ENCODE assay signal across 10 cellular contexts in genomic region chr16:29826342-29826695, GRCh38. TPM values are rescaled to one million over a fixed set of nuclear protein-coding genes. Genes with fewer than 3 reads are reported as not detected.
DNase-seq lines count a peak whose midpoint lies in the region; ATAC-seq, FAIRE-seq and TF ChIP-seq lines count a peak whose summit lies in the region.
"Had no signal": no experiment of that assay in that cellular context is flagged by ENCODE, and none has a peak within 500 bp of the region (broad histone marks: within the 10 kb centered on the region; RNA-seq: fewer than 3 reads in every experiment).

No MANE protein-coding gene starts in this region.

- no peak overlapping the region for H3K14ac ChIP-seq in H1 (ENCODE audit: insufficient read length)

- no peak overlapping the region for H2BK20ac ChIP-seq in H1 (ENCODE audit: low read length)

- CTCF ChIA-PET in Caco-2 (lab: Charles Lee) = interaction anchor here (1.0 to 1.5 kb wide), 2 partner anchors 17 to 23 kb away, joined by 3 to 7 read pairs; no protein-coding TSS in a partner anchor
- CTCF ChIA-PET in H1 (lab: Charles Lee; ENCODE audit: partially characterized antibody) = interaction anchor here (0.8 to 17.5 kb wide), 8 partner anchors 8 to 229 kb away, joined by 3 to 212 read pairs (median 4); partner anchors contain the start of gene PAGR1

- H2BK12ac ChIP-seq in H1 (ENCODE audit: low read depth, low read length) = peak overlapping the region; percentile 63; the same call in 1 of the 2 replicates

- POLR2A ChIA-PET in Caco-2 (lab: Charles Lee) (no interaction called here), H1 (lab: Charles Lee; ENCODE audit: partially characterized antibody) (interaction anchor here (0.8 to 16.6 kb wide), 14 partner anchors 8 to 239 kb away, joined by 3 to 167 read pairs (median 4); partner anchors contain the start of genes ALDOA, PAGR1 and SEZ6L2)

- H3K36me3 Mint-ChIP-seq in Caco-2 (ENCODE audit: insufficient read depth, unreplicated experiment) = peaks cover 22% of the 10 kb centered on the region

- no peak for DNase-seq in Caco-2
- no peak for DNase-seq in SJSA1 (ENCODE audit: low read depth in 1 of 2, low spot score in 2 of 2)
- DNase-seq in H1 (ENCODE audit: low read depth in 1 of 2, low spot score in 2 of 2) = no peak
- peak; percentile 77 for DNase-seq in small intestine
- DNase-seq in foreskin fibroblast = no peak
- no peak for DNase-seq in putamen (ENCODE audit: low spot score)
- no peak for DNase-seq in NCI-H128 (lab: John Stamatoyannopoulos, UW; ENCODE audit: unreplicated experiment)
- DNase-seq: kidney had no signal

- H3K56ac ChIP-seq in H1 (replicated peaks; ENCODE audit: insufficient read length, low read depth, low read length) = no peak overlapping the region

- no TSS peak for BruUV-seq in Caco-2 (replicated peaks; lab: Mats Ljungman, UMichigan)

- no peak for TF ChIP-seq EP300 in H1 (IDR thresholded peaks at IDR 0.05; ENCODE audit: borderline replicate concordance in 1 of 2, low read depth in 2 of 2, low read length in 2 of 2)

- peaks cover 27% of the 10 kb centered on the region for H3K4me1 Mint-ChIP-seq in Caco-2 (ENCODE audit: low read depth, unreplicated experiment)

- H3K36me3 ChIP-seq in Caco-2 (ENCODE audit: control insufficient read depth, insufficient read depth, low read length) (no peaks in the 10 kb centered on the region), SJSA1 (peaks cover 6% of the 10 kb centered on the region; the same call in 1 of the 2 replicates), H1 (ENCODE audit: control insufficient read depth in 2 of 4, insufficient read depth in 4 of 4, low read length in 3 of 4) (no peaks in the 10 kb centered on the region; a peak in 1 of 8 replicates), small intestine (ENCODE audit: control insufficient read depth in 2 of 2, insufficient read depth in 2 of 2, low read length in 2 of 2) (no peaks in the 10 kb centered on the region)

- H3K23me2 ChIP-seq in H1 (ENCODE audit: low read depth, low read length) = no peaks in the 10 kb centered on the region; the same call in 1 of the 2 replicates

- H2BK5ac ChIP-seq in H1 (ENCODE audit: low read depth, low read length) = no peak overlapping the region

- H3K4ac ChIP-seq in H1 (replicated peaks; ENCODE audit: insufficient read length, low read depth, low read length) = no peak overlapping the region

- H3K4me3 ChIP-seq in Caco-2 (ENCODE audit: low read depth, low read length) (no peak overlapping the region), SJSA1 (no peak overlapping the region), H1 (ENCODE audit: extremely low read depth in 1 of 4, insufficient read depth in 2 of 4, low read depth in 3 of 4, low read length in 4 of 4) (no peak overlapping the region), small intestine (ENCODE audit: low read depth in 1 of 2, low read length in 2 of 2) (no peak overlapping the region), foreskin fibroblast (ENCODE audit: low read depth in 1 of 2, low read length in 2 of 2) (no peak overlapping the region)

- H3K4me1 ChIP-seq in Caco-2 = peaks cover 54% of the 10 kb centered on the region
- peaks cover 49% of the 10 kb centered on the region for H3K4me1 ChIP-seq in SJSA1 (replicated peaks)
- peaks cover 0 to 8% (median 3%) of the 10 kb centered on the region in 4 experiments; a peak in 5 of 7 replicates for H3K4me1 ChIP-seq in H1 (replicated peaks in 1 of 4; ENCODE audit: control insufficient read depth in 3 of 4, insufficient read depth in 4 of 4, low read length in 3 of 4)
- H3K4me1 ChIP-seq in small intestine (ENCODE audit: control insufficient read depth in 2 of 2, insufficient read depth in 1 of 2, low read depth in 1 of 2, low read length in 1 of 2) = peaks cover 15 to 22% of the 10 kb centered on the region in 2 donors

- peak overlapping the region; percentile 2; the same call in 1 of the 2 replicates for H2AK5ac ChIP-seq in H1 (ENCODE audit: low read depth, low read length)

- TF ChIP-seq CTCF in Caco-2 (IDR thresholded peaks at IDR 0.05; ENCODE audit: insufficient read depth in 1 of 2, low read depth in 1 of 2, low read length in 1 of 2, severe bottlenecking in 1 of 2, unreplicated experiment in 1 of 2) (no peak), H1 (IDR thresholded peaks at IDR 0.05; ENCODE audit: control extremely low read depth in 1 of 3, insufficient read depth in 1 of 3, low read depth in 1 of 3, low read length in 3 of 3) (no peak), foreskin fibroblast (IDR thresholded peaks at IDR 0.05; ENCODE audit: low read depth, low read length) (no peak)

- no peak overlapping the region for H4K91ac ChIP-seq in H1 (replicated peaks; ENCODE audit: insufficient read length, low read length)

- TF ChIP-seq RAD21 in H1 (IDR thresholded peaks at IDR 0.05 in 1 of 2, conservative IDR thresholded peaks at IDR 0.05 in 1 of 2; ENCODE audit: low read depth in 2 of 2, low read length in 2 of 2) = no peak

- peak overlapping the region; percentile 83 for H3K27ac Mint-ChIP-seq in Caco-2 (ENCODE audit: unreplicated experiment)

- no peak overlapping the region for H4K5ac ChIP-seq in H1 (ENCODE audit: insufficient read length, low read depth, low read length)

- 96% methylated on average over 5 of the region's 8 CpGs; no CpG with 5 or more reads in 1 of the 2 experiments for WGBS in H1 (ENCODE audit: extremely low coverage in 1 of 2, insufficient coverage in 1 of 2, insufficient read length in 1 of 2, insufficient replicate concordance in 2 of 2, low coverage in 1 of 2, low lambda C conversion rate in 2 of 2, missing lambda C conversion rate in 1 of 2), 2 experiments
- 41 to 65% (median 61%) methylated on average over 4 to 6 of the region's 8 CpGs for WGBS in small intestine, 3 donors

- intact Hi-C loops in Caco-2 (cut with micrococcal nuclease; ENCODE audit: unreplicated experiment) = no loop called here

- H2BK15ac ChIP-seq in H1 (ENCODE audit: low read length) = peak overlapping the region; percentile 72; the same call in 1 of the 2 replicates

- H3K79me1 ChIP-seq in H1 (ENCODE audit: low read depth, low read length) = no peaks in the 10 kb centered on the region; the same call in 1 of the 2 replicates

- H3K18ac ChIP-seq in H1 (ENCODE audit: extremely low read depth, low read length) = no peak overlapping the region

- no peak overlapping the region for H2AFZ ChIP-seq in H1 (ENCODE audit: low read length)

- no peak for ATAC-seq in HG03342 (IDR thresholded peaks at IDR 0.05; ENCODE audit: unreplicated experiment)

- no peak overlapping the region for H4K8ac ChIP-seq in H1 (ENCODE audit: extremely low read depth, insufficient read depth, low read length)

- H3K27ac ChIP-seq in SJSA1 (peak overlapping the region; percentile 57; the same call in 1 of the 2 replicates), H1 (ENCODE audit: low read depth, low read length) (no peak overlapping the region), small intestine (ENCODE audit: low read depth in 1 of 2, low read length in 1 of 2) (peak overlapping the region; percentile 88 to 90)

- no peak overlapping the region for H3K4me3 Mint-ChIP-seq in Caco-2 (ENCODE audit: unreplicated experiment)

- H4K20me1 ChIP-seq in H1 (replicated peaks in 1 of 2; ENCODE audit: control insufficient read depth in 1 of 2, insufficient read depth in 2 of 2, low read length in 2 of 2) = no peaks in the 10 kb centered on the region

- H3K27me3 Mint-ChIP-seq in Caco-2 (ENCODE audit: insufficient read depth, unreplicated experiment) = no peaks in the 10 kb centered on the region

- H3K4me2 ChIP-seq in H1 (ENCODE audit: insufficient read depth in 1 of 2, low read depth in 2 of 2, low read length in 2 of 2) = no peak overlapping the region

- H3K9me3 Mint-ChIP-seq in Caco-2 (ENCODE audit: unreplicated experiment) = no peaks in the 10 kb centered on the region

- H3K9ac ChIP-seq in H1 (replicated peaks in 1 of 4; ENCODE audit: extremely low read depth in 1 of 4, low read depth in 3 of 4, low read length in 3 of 4) = no peak overlapping the region

- H3K23ac ChIP-seq in H1 (ENCODE audit: insufficient read length) = no peak overlapping the region

- H3K27me3 ChIP-seq in Caco-2 (replicated peaks; ENCODE audit: control insufficient read depth, insufficient read depth, low read length) (no peaks in the 10 kb centered on the region), SJSA1 (replicated peaks) (no peaks in the 10 kb centered on the region), H1 (replicated peaks in 1 of 4; ENCODE audit: control insufficient read depth in 3 of 4, extremely low read depth in 1 of 4, insufficient read depth in 3 of 4, low read length in 3 of 4) (0 out of 7 replicates have a peak, but pooled peaks cover 0 to 3% (median 0%) of the 10 kb centered on the region in 4 experiments), small intestine (ENCODE audit: control insufficient read depth in 2 of 2, insufficient read depth in 2 of 2, low read length in 2 of 2) (no peaks in the 10 kb centered on the region)

- H3K9me3 ChIP-seq in Caco-2 = no peaks in the 10 kb centered on the region
- H3K9me3 ChIP-seq in SJSA1 (replicated peaks) = no peaks in the 10 kb centered on the region
- no peaks in the 10 kb centered on the region for H3K9me3 ChIP-seq in H1 (ENCODE audit: insufficient read depth in 2 of 2, low read depth in 1 of 2, low read length in 1 of 2)
- no peaks in the 10 kb centered on the region for H3K9me3 ChIP-seq in small intestine (ENCODE audit: control insufficient read depth, low read depth)

- FAIRE-seq in H1 (lab: Jason Lieb, UNC) (no peak), small intestine (lab: Jason Lieb, UNC) (no peak)
- FAIRE-seq: GM12891, kidney had no signal

- TF ChIP-seq POLR2A in H1 (IDR thresholded peaks at IDR 0.05; ENCODE audit: control extremely low read depth in 1 of 2, low read depth in 2 of 2, low read length in 2 of 2) = no peak

- H2BK120ac ChIP-seq in H1 (replicated peaks; ENCODE audit: low read depth, low read length) = no peak overlapping the region

- H3K79me2 ChIP-seq in H1 (ENCODE audit: control insufficient read depth in 1 of 2, insufficient read depth in 2 of 2, low read length in 2 of 2) = no peaks in the 10 kb centered on the region

RNA-seq across cellular contexts. Expression of gene MVP, which starts 6.1 kb away (rescaled TPM):
- total RNA-seq in Caco-2 (2022) = 62.9 and 72.5 TPM in 2 replicates
- 138 and 149 TPM in 2 replicates for total RNA-seq in SJSA1 (2014; rRNA removed; shearing (Covaris generic))
- 1.9 and 2.9 TPM in 2 replicates for total RNA-seq in H1 (2021; fragmentation: NEBNext Ultra II Directional; extraction: Animal tissue kit (Norgen Biotek cat#: 25700))
- polyA plus RNA-seq in H1 (2011; rRNA removed) (1.9 and 4.3 TPM in 2 replicates), small intestine (100 to 1,000 TPM; 256 to 558 (median 328) TPM)
- polyA plus RNA-seq in H1 (2011; cell fraction: cytosol; rRNA removed) = 4.8 TPM
- polyA plus RNA-seq in H1 (2011; cell fraction: nucleus; rRNA removed) = 18.5 TPM
- polyA plus RNA-seq in H1 (2012, experiment 1 of 2) = 2.4 to 5.6 TPM (median 3.9 TPM) in 4 replicates
- 1.9 TPM for polyA plus RNA-seq in H1 (2012, experiment 2 of 2)
- 1.4 TPM for polyA plus RNA-seq in H1 (2013, experiment 1 of 2)
- 1.6 TPM for polyA plus RNA-seq in H1 (2013, experiment 2 of 2)
- 6.9 and 15.2 TPM in 2 replicates for polyA minus RNA-seq in H1 (2011; rRNA and poly(A)+ RNA removed)
- 4.5 TPM for polyA minus RNA-seq in H1 (2011; cell fraction: cytosol; rRNA and poly(A)+ RNA removed)
- polyA minus RNA-seq in H1 (2011; cell fraction: nucleus; rRNA and poly(A)+ RNA removed) = 3.7 TPM

RNA-seq across cellular contexts. Expression of gene PAGR1, which starts 10.4 kb away (rescaled TPM):
- total RNA-seq in Caco-2 (2022) = 31.4 and 33.0 TPM in 2 replicates
- 39.3 and 66.0 TPM in 2 replicates for total RNA-seq in SJSA1 (2014; rRNA removed; shearing (Covaris generic))
- total RNA-seq in H1 (2021; fragmentation: NEBNext Ultra II Directional; extraction: Animal tissue kit (Norgen Biotek cat#: 25700)) = 56.4 and 56.6 TPM in 2 replicates
- polyA plus RNA-seq in H1 (2011; rRNA removed) = 35.4 and 53.5 TPM in 2 replicates
- polyA plus RNA-seq in H1 (2011; cell fraction: cytosol; rRNA removed) = 61.5 TPM
- polyA plus RNA-seq in H1 (2011; cell fraction: nucleus; rRNA removed) = 143 TPM
- 53.2 to 67.0 TPM (median 62.3 TPM) in 4 replicates for polyA plus RNA-seq in H1 (2012, experiment 1 of 2)
- 60.2 TPM for polyA plus RNA-seq in H1 (2012, experiment 2 of 2)
- polyA plus RNA-seq in H1 (2013, experiment 1 of 2) = 43.2 TPM
- 44.5 TPM for polyA plus RNA-seq in H1 (2013, experiment 2 of 2)
- polyA minus RNA-seq in H1 (2011; rRNA and poly(A)+ RNA removed) = 5.8 and 8.3 TPM in 2 replicates
- polyA minus RNA-seq in H1 (2011; cell fraction: cytosol; rRNA and poly(A)+ RNA removed) = 19.6 TPM
- polyA minus RNA-seq in H1 (2011; cell fraction: nucleus; rRNA and poly(A)+ RNA removed) = 30.1 TPM
- 10 to 100 TPM; 36.9 to 46.0 (median 45.9) TPM for polyA plus RNA-seq in small intestine

RNA-seq across cellular contexts. Expression of gene PRRT2, which starts 14.3 kb away (rescaled TPM):
- 3.6 and 3.9 TPM in 2 replicates for total RNA-seq in Caco-2 (2022)
- 0.11 TPM in 1 of 2 replicates, not detected in the other for total RNA-seq in SJSA1 (2014; rRNA removed; shearing (Covaris generic))
- 12.8 and 16.6 TPM in 2 replicates for total RNA-seq in H1 (2021; fragmentation: NEBNext Ultra II Directional; extraction: Animal tissue kit (Norgen Biotek cat#: 25700))
- polyA plus RNA-seq in H1 (2011; rRNA removed) = 32.6 and 49.7 TPM in 2 replicates
- polyA plus RNA-seq in H1 (2011; cell fraction: cytosol; rRNA removed) = 36.1 TPM
- polyA plus RNA-seq in H1 (2011; cell fraction: nucleus; rRNA removed) = 233 TPM
- 25.4 to 32.2 TPM (median 26.8 TPM) in 4 replicates for polyA plus RNA-seq in H1 (2012, experiment 1 of 2)
- 12.5 TPM for polyA plus RNA-seq in H1 (2012, experiment 2 of 2)
- 16.5 TPM for polyA plus RNA-seq in H1 (2013, experiment 1 of 2)
- polyA plus RNA-seq in H1 (2013, experiment 2 of 2) = 13.8 TPM
- 4.5 and 8.5 TPM in 2 replicates for polyA minus RNA-seq in H1 (2011; rRNA and poly(A)+ RNA removed)
- 5.9 TPM for polyA minus RNA-seq in H1 (2011; cell fraction: cytosol; rRNA and poly(A)+ RNA removed)
- 29.9 TPM for polyA minus RNA-seq in H1 (2011; cell fraction: nucleus; rRNA and poly(A)+ RNA removed)
- 1 to 10 TPM in 1 of 3 donors, under 1 TPM in 1, not detected in 1; 0.27 to 2.7 TPM for polyA plus RNA-seq in small intestine

RNA-seq across cellular contexts. Expression of gene MAZ, which starts 20.0 kb away (rescaled TPM):
- 299 and 317 TPM in 2 replicates for total RNA-seq in Caco-2 (2022)
- 237 and 331 TPM in 2 replicates for total RNA-seq in SJSA1 (2014; rRNA removed; shearing (Covaris generic))
- total RNA-seq in H1 (2021; fragmentation: NEBNext Ultra II Directional; extraction: Animal tissue kit (Norgen Biotek cat#: 25700)) = 376 and 380 TPM in 2 replicates
- 219 and 357 TPM in 2 replicates for polyA plus RNA-seq in H1 (2011; rRNA removed)
- polyA plus RNA-seq in H1 (2011; cell fraction: cytosol; rRNA removed) = 226 TPM
- 465 TPM for polyA plus RNA-seq in H1 (2011; cell fraction: nucleus; rRNA removed)
- polyA plus RNA-seq in H1 (2012, experiment 1 of 2) = 359 to 553 TPM (median 440 TPM) in 4 replicates
- 327 TPM for polyA plus RNA-seq in H1 (2012, experiment 2 of 2)
- 126 TPM for polyA plus RNA-seq in H1 (2013, experiment 1 of 2)
- 116 TPM for polyA plus RNA-seq in H1 (2013, experiment 2 of 2)
- polyA minus RNA-seq in H1 (2011; rRNA and poly(A)+ RNA removed) = 294 and 426 TPM in 2 replicates
- 315 TPM for polyA minus RNA-seq in H1 (2011; cell fraction: cytosol; rRNA and poly(A)+ RNA removed)
- polyA minus RNA-seq in H1 (2011; cell fraction: nucleus; rRNA and poly(A)+ RNA removed) = 159 TPM
- 100 to 1,000 TPM in 1 of 3 donors, 10 to 100 TPM in 2; 91.9 to 269 (median 96.2) TPM for polyA plus RNA-seq in small intestine

RNA-seq across cellular contexts. Expression of gene KIF22, which starts 35.8 kb away (rescaled TPM):
- 134 and 152 TPM in 2 replicates for total RNA-seq in Caco-2 (2022)
- 95.3 and 137 TPM in 2 replicates for total RNA-seq in SJSA1 (2014; rRNA removed; shearing (Covaris generic))
- 142 and 145 TPM in 2 replicates for total RNA-seq in H1 (2021; fragmentation: NEBNext Ultra II Directional; extraction: Animal tissue kit (Norgen Biotek cat#: 25700))
- 139 and 161 TPM in 2 replicates for polyA plus RNA-seq in H1 (2011; rRNA removed)
- polyA plus RNA-seq in H1 (2011; cell fraction: cytosol; rRNA removed) = 178 TPM
- polyA plus RNA-seq in H1 (2011; cell fraction: nucleus; rRNA removed) = 343 TPM
- 136 to 146 TPM (median 138 TPM) in 4 replicates for polyA plus RNA-seq in H1 (2012, experiment 1 of 2)
- 121 TPM for polyA plus RNA-seq in H1 (2012, experiment 2 of 2)
- polyA plus RNA-seq in H1 (2013, experiment 1 of 2) = 91.3 TPM
- 83.2 TPM for polyA plus RNA-seq in H1 (2013, experiment 2 of 2)
- 234 and 269 TPM in 2 replicates for polyA minus RNA-seq in H1 (2011; rRNA and poly(A)+ RNA removed)
- polyA minus RNA-seq in H1 (2011; cell fraction: cytosol; rRNA and poly(A)+ RNA removed) = 97.8 TPM
- 174 TPM for polyA minus RNA-seq in H1 (2011; cell fraction: nucleus; rRNA and poly(A)+ RNA removed)
- 10 to 100 TPM; 17.0 to 61.7 (median 23.5) TPM for polyA plus RNA-seq in small intestine

Comparison
In these comparisons a context has a peak if more than half of its experiments do, and no peak if none do; other contexts are left out.
1. RNA of gene MVP, which starts 6.1 kb away (total RNA-seq): 138 to 149 TPM in SJSA1 and 62.9 to 72.5 TPM in Caco-2; 1.9 to 2.9 TPM in H1; every median in the first group is over 10 times any median in the second.